ENCODE assay signal across 1 cellular context in genomic region chr14:88789573-88789972, GRCh38. TPM values are rescaled to one million over a fixed set of nuclear protein-coding genes. Genes with fewer than 3 reads are reported as not detected.
"Had no signal": no experiment of that assay in that cellular context is flagged by ENCODE, and none has a peak within 500 bp of the region (broad histone marks: within the 10 kb centered on the region; RNA-seq: fewer than 3 reads in every experiment).

No MANE protein-coding gene starts in this region.

RNA-seq across cellular contexts. Expression of gene EML5, which starts 3.2 kb away (rescaled TPM):
- total RNA-seq: bronchial epithelial cell had no signal
